Comparison of ENCODE assay signal across 9 cellular contexts in genomic region chr7:69739182-69739581, GRCh38.
DNase-seq lines count a peak whose midpoint lies in the region; ATAC-seq and TF ChIP-seq lines count a peak whose summit lies in the region.
"Had no signal": no experiment of that assay in that cellular context is flagged by ENCODE, and none has a peak within 500 bp of the region (broad histone marks: within the 10 kb centered on the region; RNA-seq: fewer than 3 reads in every experiment).

No MANE protein-coding gene starts in this region.

- DNase-seq in psoas muscle (no peak), left colon (no peak), amygdala (lab: John Stamatoyannopoulos, UW) (no peak), HEK293T (ENCODE audit: extremely low spot score) (no peak), AG08395 (ENCODE audit: low spot score) (no peak)
- DNase-seq: activated CD4-positive, alpha-beta T cell treated with anti-CD3 and anti-CD28 coated beads for 4 hours had no signal

- no peak overlapping the region for H3K9ac ChIP-seq in KMS-11

- H3K27ac ChIP-seq in KMS-11 (no peak overlapping the region), psoas muscle (peak overlapping the region; percentile 18)

- intact Hi-C loops in psoas muscle (cut with DNase I) = no loop called here
- intact Hi-C loops in left colon (cut with DNase I, micrococcal nuclease) = no loop called here

- no peaks in the 10 kb centered on the region for H3K9me3 ChIP-seq in psoas muscle

- H2AFZ ChIP-seq in KMS-11 (ENCODE audit: low read depth) = no peak overlapping the region

- WGBS in psoas muscle, 3 donors = 96 to 100% (median 98%) methylated on average over 1 of the region's 1 CpG

- no peaks in the 10 kb centered on the region for H3K79me2 ChIP-seq in KMS-11 (ENCODE audit: insufficient read depth, low read depth)

- no peak overlapping the region for H3K4me3 ChIP-seq in KMS-11 (IDR thresholded peaks at IDR 0.05; ENCODE audit: insufficient read depth, low read depth, low read length)
- H3K4me3 ChIP-seq in psoas muscle = no peak overlapping the region

- CTCF ChIA-PET in HEK293T (lab: Yijun Ruan, JAX) = interaction anchor here (0.8 kb wide), 1 partner anchor 61 kb away, joined by 3 read pairs; no protein-coding TSS in a partner anchor

- peak overlapping the region; percentile 7; the same call in 1 of the 2 replicates for H3K4me2 ChIP-seq in KMS-11

- H3K4me1 ChIP-seq in KMS-11 (ENCODE audit: low read depth, poor library complexity, severe bottlenecking) = peaks cover 18% of the 10 kb centered on the region
- peaks cover 30% of the 10 kb centered on the region for H3K4me1 ChIP-seq in psoas muscle

- H3K36me3 ChIP-seq in KMS-11 (ENCODE audit: insufficient read depth) = no peaks in the 10 kb centered on the region
- no peaks in the 10 kb centered on the region for H3K36me3 ChIP-seq in psoas muscle (ENCODE audit: insufficient read depth in 1 of 2, low read depth in 1 of 2)

- H4K20me1 ChIP-seq in KMS-11 (ENCODE audit: insufficient read depth) = no peaks in the 10 kb centered on the region

- TF ChIP-seq CTCF in KMS-11 (conservative IDR thresholded peaks at IDR 0.05; ENCODE audit: low read depth, low read length) (no peak), psoas muscle (IDR thresholded peaks at IDR 0.05) (no peak)

- POLR2A ChIA-PET in HEK293T (lab: Yijun Ruan, JAX) = interaction anchor here (1.1 kb wide), 1 partner anchor 80 kb away, joined by 3 read pairs; no protein-coding TSS in a partner anchor

- ATAC-seq in GM18861 (IDR thresholded peaks at IDR 0.05; ENCODE audit: unreplicated experiment) (peak; percentile 80), GM21576 (IDR thresholded peaks at IDR 0.05; ENCODE audit: unreplicated experiment) (peak; percentile 54), psoas muscle (no peak), left colon (no peak)

- H3K27me3 ChIP-seq in KMS-11 (ENCODE audit: insufficient read depth, low read depth) = no peaks in the 10 kb centered on the region; the same call in 1 of the 2 replicates
- no peaks in the 10 kb centered on the region for H3K27me3 ChIP-seq in psoas muscle (ENCODE audit: insufficient read depth in 3 of 3, low read length in 2 of 3)

TF ChIP-seq in HEK293T, 16 proteins besides CTCF, POLR2A, EP300 and RAD21:
- TF ChIP-seq CTBP1 (IDR thresholded peaks at IDR 0.05; ENCODE audit: borderline replicate concordance) = no peak
- no peak for TF ChIP-seq TARDBP (IDR thresholded peaks at IDR 0.05)
- TF ChIP-seq ZNF384 (IDR thresholded peaks at IDR 0.05) = no peak
- no peak for TF ChIP-seq ARNT (IDR thresholded peaks at IDR 0.05)
- no peak for TF ChIP-seq L3MBTL2 (conservative IDR thresholded peaks at IDR 0.05)
- no peak for TF ChIP-seq SUZ12 (IDR thresholded peaks at IDR 0.05)
- no peak for TF ChIP-seq BHLHE40 (IDR thresholded peaks at IDR 0.05; ENCODE audit: borderline replicate concordance)
- no peak for TF ChIP-seq ELF4 (IDR thresholded peaks at IDR 0.05)
- TF ChIP-seq FOXM1 (IDR thresholded peaks at IDR 0.05; ENCODE audit: borderline replicate concordance) = no peak
- no peak for TF ChIP-seq SP1 (IDR thresholded peaks at IDR 0.05)

Comparison
In these comparisons a context has a peak if more than half of its experiments do, and no peak if none do; other contexts are left out.
1. ATAC-seq: peak in GM18861 (single experiment) and GM21576 (single experiment); none in psoas muscle (0 of 4) and left colon (single experiment).